Comparison of ENCODE assay signal across 21 cellular contexts in the genomic region with DNA sequence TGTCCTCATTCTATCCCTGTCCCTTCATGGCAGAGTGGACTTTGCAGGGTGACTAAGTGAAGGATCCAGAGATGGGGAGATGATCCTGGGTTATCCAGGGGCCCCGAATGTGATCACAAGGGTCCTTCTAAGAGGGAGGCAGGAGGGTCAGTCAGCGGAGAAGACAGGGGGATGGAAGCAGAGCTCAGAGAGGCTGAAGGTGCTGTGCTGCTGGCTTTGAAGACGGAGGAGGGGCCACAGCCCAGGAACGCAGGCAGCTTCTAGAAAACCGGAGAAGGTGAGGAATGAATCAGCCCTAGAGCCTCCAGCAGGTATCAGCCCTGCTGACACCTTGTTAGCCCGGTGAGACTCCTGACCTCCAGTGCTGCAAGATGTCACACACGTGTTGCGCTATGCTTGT.
DNase-seq lines count a peak whose midpoint lies in the region; ATAC-seq and TF ChIP-seq lines count a peak whose summit lies in the region.
"Had no signal": no experiment of that assay in that cellular context is flagged by ENCODE, and none has a peak within 500 bp of the region (broad histone marks: within the 10 kb centered on the region; RNA-seq: fewer than 3 reads in every experiment).

No MANE protein-coding gene starts in this region.

- no peaks in the 10 kb centered on the region for H3K27me3 ChIP-seq in breast epithelium
- no peaks in the 10 kb centered on the region for H3K27me3 ChIP-seq in left ventricle myocardium inferior (ENCODE audit: low read depth)
- no peaks in the 10 kb centered on the region for H3K27me3 ChIP-seq in right atrium auricular region
- H3K27me3 ChIP-seq in trophoblast cell (ENCODE audit: insufficient read depth, low read length) = no peaks in the 10 kb centered on the region
- H3K27me3 ChIP-seq: BE2C; BLaER1 treated with 17β-estradiol and CSF1 and Interleukin-3, amounts not matched to agents 10 nM and 100 nM had no signal

- no peak overlapping the region for H2BK120ac ChIP-seq in trophoblast cell (ENCODE audit: insufficient read depth, low read length, poor library complexity)

- no peaks in the 10 kb centered on the region for H3K36me3 ChIP-seq in breast epithelium
- H3K36me3 ChIP-seq in left ventricle myocardium inferior = no peaks in the 10 kb centered on the region
- H3K36me3 ChIP-seq in right atrium auricular region = no peaks in the 10 kb centered on the region
- no peaks in the 10 kb centered on the region for H3K36me3 ChIP-seq in trophoblast cell (ENCODE audit: control insufficient read depth in 1 of 2, insufficient read depth in 2 of 2, low read length in 2 of 2)
- H3K36me3 ChIP-seq: BE2C had no signal

- BruUV-seq in MCF 10A (replicated peaks; lab: Mats Ljungman, UMichigan) = no TSS peak

- H3K4me1 Mint-ChIP-seq in MCF 10A (ENCODE audit: insufficient read depth, unreplicated experiment) = peaks cover 33% of the 10 kb centered on the region
- H3K4me1 Mint-ChIP-seq in activated CD8-positive, alpha-beta T cell treated with anti-CD3 and anti-CD28 coated beads, Interleukin-2, amount 10 ng/mL, durations not matched to agents 7 days and 5 days (ENCODE audit: low read depth) = peaks cover 5% of the 10 kb centered on the region
- H3K4me1 Mint-ChIP-seq: CD8-positive, alpha-beta memory T cell had no signal

- no peak for TF ChIP-seq POLR2A in breast epithelium (IDR thresholded peaks at IDR 0.05)

- no peak overlapping the region for H2AFZ ChIP-seq in trophoblast cell (ENCODE audit: insufficient read depth, low read length, poor library complexity)
- H2AFZ ChIP-seq: GM23248 had no signal

- no peak overlapping the region for H3K4me2 ChIP-seq in trophoblast cell (ENCODE audit: low read length)
- H3K4me2 ChIP-seq: BLaER1 treated with 17β-estradiol and CSF1 and Interleukin-3, amounts not matched to agents 10 nM and 100 nM had no signal

- H2BK5ac ChIP-seq in trophoblast cell (ENCODE audit: low read depth, low read length, poor library complexity) = no peak overlapping the region

- no peak overlapping the region for H4K12ac ChIP-seq in trophoblast cell (ENCODE audit: low read depth, low read length)

- WGBS in trophoblast cell (ENCODE audit: extremely low coverage, insufficient coverage, insufficient read length) = no CpG with 5 or more reads among the region's 8 CpGs

- peaks cover 10% of the 10 kb centered on the region for H3K79me2 ChIP-seq in trophoblast cell (ENCODE audit: control insufficient read depth, insufficient read depth, low read length, poor library complexity)

- H3K36me3 Mint-ChIP-seq in MCF 10A (ENCODE audit: insufficient read depth, unreplicated experiment) = peaks cover 17% of the 10 kb centered on the region
- peaks cover 17% of the 10 kb centered on the region for H3K36me3 Mint-ChIP-seq in activated CD8-positive, alpha-beta T cell treated with anti-CD3 and anti-CD28 coated beads, Interleukin-2, amount 10 ng/mL, durations not matched to agents 7 days and 5 days (ENCODE audit: low read depth)

- peaks cover 38% of the 10 kb centered on the region for H3K9me3 Mint-ChIP-seq in MCF 10A (ENCODE audit: unreplicated experiment)
- H3K9me3 Mint-ChIP-seq in activated CD8-positive, alpha-beta T cell treated with anti-CD3 and anti-CD28 coated beads, Interleukin-2, amount 10 ng/mL, durations not matched to agents 7 days and 5 days (ENCODE audit: insufficient read depth) = peaks cover 33% of the 10 kb centered on the region

- no peak overlapping the region for H3K4me3 Mint-ChIP-seq in MCF 10A (ENCODE audit: unreplicated experiment)
- no peak overlapping the region for H3K4me3 Mint-ChIP-seq in activated CD8-positive, alpha-beta T cell treated with anti-CD3 and anti-CD28 coated beads, Interleukin-2, amount 10 ng/mL, durations not matched to agents 7 days and 5 days
- H3K4me3 Mint-ChIP-seq: CD14-positive monocyte; CD4-positive, alpha-beta T cell; H9 had no signal

- H3K4me1 ChIP-seq in breast epithelium = peaks cover 20 to 22% of the 10 kb centered on the region in 2 donors
- H3K4me1 ChIP-seq in left ventricle myocardium inferior = peaks cover 34% of the 10 kb centered on the region
- peaks cover 0 to 24% of the 10 kb centered on the region in 2 donors for H3K4me1 ChIP-seq in right atrium auricular region
- H3K4me1 ChIP-seq in trophoblast cell (ENCODE audit: control insufficient read depth in 1 of 2, insufficient read depth in 2 of 2, low read length in 2 of 2) = peaks cover 19 to 21% of the 10 kb centered on the region in 2 experiments
- H3K4me1 ChIP-seq: BE2C had no signal

- POLR2A ChIA-PET in MCF 10A (lab: Yijun Ruan, JAX) = no interaction called here
- POLR2A ChIA-PET in activated CD8-positive, alpha-beta T cell treated with anti-CD3 and anti-CD28 coated beads, Interleukin-2, amount 10 ng/mL, durations not matched to agents 7 days and 5 days (lab: Charles Lee) = no interaction called here

- peaks cover 27% of the 10 kb centered on the region for H3K79me1 ChIP-seq in trophoblast cell (ENCODE audit: low read length)

- H3K27me3 Mint-ChIP-seq in MCF 10A (ENCODE audit: insufficient read depth, unreplicated experiment) = no peaks in the 10 kb centered on the region
- no peaks in the 10 kb centered on the region for H3K27me3 Mint-ChIP-seq in activated CD8-positive, alpha-beta T cell treated with anti-CD3 and anti-CD28 coated beads, Interleukin-2, amount 10 ng/mL, durations not matched to agents 7 days and 5 days (ENCODE audit: low read depth)
- H3K27me3 Mint-ChIP-seq: CD4-positive, alpha-beta T cell had no signal

- ATAC-seq in activated CD8-positive, alpha-beta T cell treated with anti-CD3 and anti-CD28 coated beads, Interleukin-2, amount 10 ng/mL, durations not matched to agents 7 days and 5 days = no peak
- ATAC-seq: HCT116 had no signal

- H3K14ac ChIP-seq in trophoblast cell (ENCODE audit: low read length) = no peak overlapping the region

- H4K91ac ChIP-seq in trophoblast cell (ENCODE audit: low read depth, low read length) = no peak overlapping the region

- H3K9me3 ChIP-seq in breast epithelium (peaks cover 7 to 10% of the 10 kb centered on the region in 2 donors), left ventricle myocardium inferior (replicated peaks) (peaks cover 19% of the 10 kb centered on the region), right atrium auricular region (peaks cover 0 to 13% of the 10 kb centered on the region in 2 donors), trophoblast cell (ENCODE audit: insufficient read depth, low read depth, low read length) (peaks cover 35% of the 10 kb centered on the region)
- H3K9me3 ChIP-seq: BE2C had no signal

- no peak overlapping the region for H3K9ac ChIP-seq in trophoblast cell (ENCODE audit: low read length)
- H3K9ac ChIP-seq: BLaER1 treated with 17β-estradiol and CSF1 and Interleukin-3, amounts not matched to agents 10 nM and 100 nM; GM23248 had no signal

- no peak overlapping the region for H3K4ac ChIP-seq in trophoblast cell (ENCODE audit: low read depth, low read length)

- no peak overlapping the region for H3K23ac ChIP-seq in trophoblast cell (ENCODE audit: low read length)

- TF ChIP-seq CTCF in MCF 10A (IDR thresholded peaks at IDR 0.05; ENCODE audit: unreplicated experiment) (no peak), breast epithelium (IDR thresholded peaks at IDR 0.05) (no peak), left ventricle myocardium inferior (IDR thresholded peaks at IDR 0.05; ENCODE audit: borderline replicate concordance) (no peak), right atrium auricular region (IDR thresholded peaks at IDR 0.05) (no peak)

- no peak overlapping the region for H3K18ac ChIP-seq in trophoblast cell (ENCODE audit: low read length)

- H2BK12ac ChIP-seq in trophoblast cell (ENCODE audit: low read length) = no peak overlapping the region

- H3K27ac ChIP-seq in breast epithelium = no peak overlapping the region
- no peak overlapping the region for H3K27ac ChIP-seq in left ventricle myocardium inferior (replicated peaks)
- H3K27ac ChIP-seq in right atrium auricular region = no peak overlapping the region
- no peak overlapping the region for H3K27ac ChIP-seq in trophoblast cell (ENCODE audit: low read depth, low read length)
- H3K27ac ChIP-seq: 22Rv1, GM23248 had no signal

- H3K27ac Mint-ChIP-seq in MCF 10A (ENCODE audit: low read depth, unreplicated experiment) = peak overlapping the region; percentile 77
- H3K27ac Mint-ChIP-seq in activated CD8-positive, alpha-beta T cell treated with anti-CD3 and anti-CD28 coated beads, Interleukin-2, amount 10 ng/mL, durations not matched to agents 7 days and 5 days = no peak overlapping the region
- H3K27ac Mint-ChIP-seq: CD4-positive, alpha-beta T cell had no signal

- no peak overlapping the region for H2AK5ac ChIP-seq in trophoblast cell (ENCODE audit: low read length)

- intact Hi-C loops in MCF 10A (cut with micrococcal nuclease) = no loop called here
- intact Hi-C loops in breast epithelium (cut with DNase I; ENCODE audit: low total_unique reads) = no loop called here
- intact Hi-C loops in left ventricle myocardium inferior (cut with micrococcal nuclease) = no loop called here

- CTCF ChIA-PET in MCF 10A (lab: Yijun Ruan, JAX) = interaction anchor here (1.0 to 1.1 kb wide), 2 partner anchors 289 to 290 kb away, joined by 3 to 5 read pairs; no protein-coding TSS in a partner anchor
- CTCF ChIA-PET in activated CD8-positive, alpha-beta T cell treated with anti-CD3 and anti-CD28 coated beads, Interleukin-2, amount 10 ng/mL, durations not matched to agents 7 days and 5 days (lab: Charles Lee) = no interaction called here

- H4K8ac ChIP-seq in trophoblast cell (ENCODE audit: low read depth, low read length) = no peak overlapping the region

- H3K4me3 ChIP-seq in breast epithelium (no peak overlapping the region), left ventricle myocardium inferior (no peak overlapping the region), right atrium auricular region (no peak overlapping the region), trophoblast cell (ENCODE audit: low read depth, low read length) (peak overlapping the region; percentile 21)
- H3K4me3 ChIP-seq: GM23248 had no signal

- DNase-seq in MCF 10A (ENCODE audit: unreplicated experiment) (no peak), breast epithelium (ENCODE audit: low spot score in 2 of 2) (no peak), left ventricle myocardium inferior (peak; percentile 3), right atrium auricular region (ENCODE audit: low spot score) (no peak), trophoblast cell (no peak), NCI-H524 (lab: John Stamatoyannopoulos, UW) (no peak), EL (no peak)
- DNase-seq in activated CD8-positive, alpha-beta T cell treated with anti-CD3 and anti-CD28 coated beads, Interleukin-2, amount 10 ng/mL, durations not matched to agents 7 days and 5 days = no peak
- DNase-seq: AML-193; BE2C; CD4-positive, alpha-beta T cell; CD8-positive, alpha-beta memory T cell; DMS 273 treated with DMSO at 0.1 percent for 48 hours; DMS79; GF-D8; GM23248; H9 had no signal
